ENCODE assay signal across 3 cellular contexts in the genomic region with DNA sequence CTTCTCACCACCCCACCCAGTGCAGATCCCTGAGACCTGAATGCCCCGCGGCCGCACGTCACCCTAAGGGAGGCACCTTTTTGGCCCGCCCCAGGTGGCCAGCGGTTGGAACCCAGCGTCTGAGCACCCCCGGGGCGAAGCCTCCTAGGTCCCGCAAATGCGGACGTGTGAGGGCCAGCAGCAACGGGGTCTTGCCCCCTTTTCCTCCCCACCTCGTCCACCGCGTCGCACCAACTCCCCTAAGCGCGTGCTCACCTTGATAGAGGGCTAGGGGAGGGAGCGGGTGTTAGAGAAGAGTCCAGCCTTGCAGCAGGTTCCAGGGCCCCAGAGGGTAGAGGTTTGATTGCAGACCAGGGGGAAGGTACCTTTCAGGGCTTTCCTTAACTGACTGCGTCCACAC. TPM values are rescaled to one million over a fixed set of nuclear protein-coding genes. Genes with fewer than 3 reads are reported as not detected.
"Had no signal": no experiment of that assay in that cellular context is flagged by ENCODE, and none has a peak within 500 bp of the region (broad histone marks: within the 10 kb centered on the region; RNA-seq: fewer than 3 reads in every experiment).

No MANE protein-coding gene starts in this region.

RNA-seq across cellular contexts. Expression of gene SYT15, which starts 0.5 kb away (rescaled TPM):
- total RNA-seq: HT-29 had no signal

RNA-seq across cellular contexts. Expression of gene GPRIN2, which starts 22.9 kb away (rescaled TPM):
- total RNA-seq: GM23248 had no signal
- polyA plus RNA-seq: GM23248, IgD-negative memory B cell had no signal
